In the genomic region with DNA sequence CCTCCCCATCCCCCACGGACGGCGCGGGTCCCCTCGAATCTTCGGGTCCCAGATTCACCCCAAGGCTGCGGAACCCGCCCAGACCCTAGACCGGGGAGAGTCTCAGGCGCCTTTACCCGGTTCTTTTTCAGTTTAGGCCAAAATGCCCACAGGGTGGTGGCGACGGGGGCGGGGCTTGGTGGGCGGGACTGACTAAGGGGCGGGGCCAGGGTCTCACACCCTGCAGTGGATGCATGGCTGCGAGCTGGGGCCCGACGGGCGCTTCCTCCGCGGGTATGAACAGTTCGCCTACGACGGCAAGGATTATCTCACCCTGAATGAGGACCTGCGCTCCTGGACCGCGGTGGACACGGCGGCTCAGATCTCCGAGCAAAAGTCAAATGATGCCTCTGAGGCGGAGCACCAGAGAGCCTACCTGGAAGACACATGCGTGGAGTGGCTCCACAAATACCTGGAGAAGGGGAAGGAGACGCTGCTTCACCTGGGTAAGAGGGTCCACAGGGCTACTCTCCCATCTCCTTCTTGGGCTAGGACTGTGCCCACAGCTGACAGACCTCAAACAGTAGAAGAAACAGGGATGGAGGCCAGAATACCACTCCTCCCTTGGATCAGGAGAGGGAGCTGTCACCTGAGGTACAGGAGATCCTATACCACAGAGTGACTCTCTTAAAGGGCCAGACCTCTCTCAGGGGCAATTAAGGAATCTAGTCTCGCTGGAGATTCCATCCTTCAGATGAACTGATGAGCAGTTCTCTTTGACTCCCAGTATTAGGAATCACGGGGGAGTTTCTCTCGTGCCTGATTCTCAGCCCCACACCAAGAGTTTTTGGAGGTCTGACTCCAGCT, we compare ENCODE assay signal across 8 cellular contexts. TPM values are rescaled to one million over a fixed set of nuclear protein-coding genes. Genes with fewer than 3 reads are reported as not detected.
DNase-seq lines count a peak whose midpoint lies in the region; TF ChIP-seq lines count a peak whose summit lies in the region.

No MANE protein-coding gene starts in this region.

- TF ChIP-seq CTCF in WERI-Rb-1 (IDR thresholded peaks at IDR 0.05; ENCODE audit: low read depth, low read length): peak; percentile 38; the same call in 1 of the 2 replicates

- H3K9me3 Mint-ChIP-seq in immature natural killer cell: no peaks in the 10 kb centered on the region

- peak overlapping the region; percentile 98 to 99 (median 99) for H3K4me3 Mint-ChIP-seq in immature natural killer cell

- H3K27me3 Mint-ChIP-seq in immature natural killer cell (ENCODE audit: low read depth in 3 of 3): peaks cover 48 to 62% (median 54%) of the 10 kb centered on the region in 3 donors

- H3K4me1 Mint-ChIP-seq in immature natural killer cell: peaks cover 60 to 65% of the 10 kb centered on the region in 2 donors

- in situ Hi-C loops in KBM-7 (cut with MboI; ENCODE audit: low pct_unique_long_range_greater_than_20kb, low sequenced_read_pairs) (no loop called here), T47D (cut with HindIII; ENCODE audit: low pct_unique_long_range_greater_than_20kb, low sequenced_read_pairs) (no loop called here)

- peaks cover 41 to 47% (median 46%) of the 10 kb centered on the region in 3 donors for H3K36me3 Mint-ChIP-seq in immature natural killer cell

- H3K27ac Mint-ChIP-seq in immature natural killer cell: peak overlapping the region; percentile 93 to 99 (median 99)

- H3K36me3 ChIP-seq in WERI-Rb-1: no peaks in the 10 kb centered on the region

- DNase-seq in DMS153 treated with DMSO at 0.1 percent for 48 hours (lab: John Stamatoyannopoulos, UW; ENCODE audit: unreplicated experiment) (peak; percentile 10), DMS153 (lab: John Stamatoyannopoulos, UW) (no peak), KBM-7 (peak; percentile 38), WERI-Rb-1 (peak; percentile 84), T47D (ENCODE audit: low read depth in 1 of 2, low spot score in 1 of 2) (peak; percentile 65 to 73), immature natural killer cell (peak; percentile 74 to 82 (median 80)), NCI-H128 (lab: John Stamatoyannopoulos, UW; ENCODE audit: unreplicated experiment) (no peak)
- peak; percentile 88 for DNase-seq in stimulated activated CD4-positive, alpha-beta T cell treated with anti-CD3 and anti-CD28 coated beads, Interleukin-15, amount 100 ng/mL, for 24 hours

- no peaks in the 10 kb centered on the region for H3K9me3 ChIP-seq in WERI-Rb-1 (ENCODE audit: severe bottlenecking)

- H3K27ac ChIP-seq in WERI-Rb-1: peak overlapping the region; percentile 21

- H3K4me3 ChIP-seq in WERI-Rb-1 (ENCODE audit: low read depth, low read length): peak overlapping the region; percentile 66

- peaks cover 3% of the 10 kb centered on the region for H3K27me3 ChIP-seq in WERI-Rb-1 (ENCODE audit: insufficient read depth, low read depth, severe bottlenecking)

RNA-seq across cellular contexts. Expression of gene HLA-E, which starts 0.9 kb away (rescaled TPM):
- polyA plus RNA-seq in immature natural killer cell: 1,000 to 10,000 TPM; 2,819 to 4,179 (median 3,086) TPM

Comparison
In these comparisons a context has a peak if more than half of its experiments do, and no peak if none do; other contexts are left out.
1. DNase-seq: peak in DMS153 treated with DMSO at 0.1 percent for 48 hours (single experiment), KBM-7 (single experiment), WERI-Rb-1 (single experiment), T47D (2 of 2), immature natural killer cell (3 of 3) and stimulated activated CD4-positive, alpha-beta T cell treated with anti-CD3 and anti-CD28 coated beads, Interleukin-15, amount 100 ng/mL, for 24 hours (single experiment); none in DMS153 (single experiment) and NCI-H128 (single experiment).